In genomic region chr20:5349448-5349847, GRCh38 we compare ENCODE assay signal across 19 cellular contexts. TPM values are rescaled to one million over a fixed set of nuclear protein-coding genes. Genes with fewer than 3 reads are reported as not detected.
DNase-seq lines count a peak whose midpoint lies in the region; ATAC-seq and TF ChIP-seq lines count a peak whose summit lies in the region.
"Had no signal": no experiment of that assay in that cellular context is flagged by ENCODE, and none has a peak within 500 bp of the region (broad histone marks: within the 10 kb centered on the region; RNA-seq: fewer than 3 reads in every experiment).

No MANE protein-coding gene starts in this region.

- CTCF ChIA-PET in A673 (lab: Charles Lee): no interaction called here
- CTCF ChIA-PET in mammary epithelial cell (lab: Charles Lee; ENCODE audit: low non-redundant PET): no interaction called here

- H3K9me3 ChIP-seq in A673 (ENCODE audit: low read depth, low read length, poor library complexity, severe bottlenecking) (no peaks in the 10 kb centered on the region), mammary epithelial cell (replicated peaks; ENCODE audit: insufficient read depth, low read length) (no peaks in the 10 kb centered on the region), mucosa of descending colon (no peaks in the 10 kb centered on the region)
- H3K9me3 ChIP-seq: A549, MG63 had no signal

- no peaks in the 10 kb centered on the region for H3K36me3 ChIP-seq in A673 (ENCODE audit: insufficient read depth, low read length, poor library complexity, severe bottlenecking)
- no peaks in the 10 kb centered on the region for H3K36me3 ChIP-seq in mammary epithelial cell (ENCODE audit: insufficient read depth, low read length)
- no peaks in the 10 kb centered on the region for H3K36me3 ChIP-seq in mucosa of descending colon (ENCODE audit: low read depth)
- H3K36me3 ChIP-seq: MG63 had no signal

- no peak overlapping the region for H3K9ac ChIP-seq in mammary epithelial cell (ENCODE audit: insufficient read depth, low read length)

- H3K4me3 ChIP-seq in A673 (ENCODE audit: low read depth, low read length, poor library complexity, severe bottlenecking) (no peak overlapping the region), mammary epithelial cell (replicated peaks in 1 of 3; ENCODE audit: insufficient read depth in 1 of 3, low read depth in 2 of 3, low read length in 3 of 3) (no peak overlapping the region), mucosa of descending colon (no peak overlapping the region)
- H3K4me3 ChIP-seq: A549, MG63, PC-9 had no signal

- H3K79me2 ChIP-seq in mammary epithelial cell (ENCODE audit: insufficient read depth, low read length): no peaks in the 10 kb centered on the region

- H4K20me1 ChIP-seq in mammary epithelial cell (ENCODE audit: insufficient read depth, low read length): no peaks in the 10 kb centered on the region

- in situ Hi-C loops in mammary epithelial cell (cut with MboI; ENCODE audit: low sequenced_read_pairs in 2 of 2): no loop called here

- intact Hi-C loops in A673 (cut with micrococcal nuclease; ENCODE audit: unreplicated experiment): no loop called here
- intact Hi-C loops in mammary epithelial cell (cut with micrococcal nuclease): no loop called here
- intact Hi-C loops in mucosa of descending colon (cut with DNase I, micrococcal nuclease): no loop called here

- H3K4me1 ChIP-seq in A673 (ENCODE audit: insufficient read depth, low read length, poor library complexity, severe bottlenecking): peaks cover 2% of the 10 kb centered on the region
- peaks cover 5% of the 10 kb centered on the region for H3K4me1 ChIP-seq in mammary epithelial cell (ENCODE audit: insufficient read depth, low read length)
- peaks cover 12% of the 10 kb centered on the region for H3K4me1 ChIP-seq in foreskin keratinocyte
- H3K4me1 ChIP-seq in mucosa of descending colon (ENCODE audit: low read depth): no peaks in the 10 kb centered on the region

- DNase-seq in A673 (ENCODE audit: low spot score) (peak; percentile 10), HT1080 (ENCODE audit: low read depth) (peak; percentile 68), mammary epithelial cell (peak; percentile 48), foreskin keratinocyte (peak; percentile 22 to 59), mucosa of descending colon (no peak)
- no peak for DNase-seq in activated T-cell treated with anti-CD3 and anti-CD28 coated beads, Interleukin-2, amount 50 U/mL, for 48 hours
- DNase-seq: DMS153, HCEC 1CT, KBM-7, MG63, NCI-H1092, NCI-H146, NCI-H2081 treated with DMSO at 0.1 percent for 48 hours, NCI-H510A treated with DMSO at 0.1 percent for 48 hours, NCI-H82, PC-9 had no signal

- dilution Hi-C loops in mammary epithelial cell (cut with HindIII; ENCODE audit: low sequenced_read_pairs): no loop called here

- TF ChIP-seq CTCF in A673 (conservative IDR thresholded peaks at IDR 0.05; ENCODE audit: low read depth, low read length) (no peak), mammary epithelial cell (conservative IDR thresholded peaks at IDR 0.05 in 1 of 2, IDR thresholded peaks at IDR 0.05 in 1 of 2; ENCODE audit: extremely low read depth in 1 of 2, insufficient read depth in 1 of 2, low read depth in 1 of 2, low read length in 2 of 2) (no peak), foreskin keratinocyte (conservative IDR thresholded peaks at IDR 0.05) (no peak), mucosa of descending colon (IDR thresholded peaks at IDR 0.05) (no peak)

- no peak overlapping the region for H2AFZ ChIP-seq in mammary epithelial cell (ENCODE audit: low read depth, low read length)
- H2AFZ ChIP-seq: PC-9 had no signal

- WGBS in mammary epithelial cell (ENCODE audit: low coverage, missing lambda C conversion rate): 76% methylated on average over 4 of the region's 4 CpGs

- H3K27ac ChIP-seq in A673 (ENCODE audit: low read depth, low read length, poor library complexity, severe bottlenecking) (no peak overlapping the region), mammary epithelial cell (ENCODE audit: insufficient read depth, low read depth, low read length) (no peak overlapping the region), foreskin keratinocyte (no peak overlapping the region)
- H3K27ac ChIP-seq: A549, C4-2B, PC-9 had no signal

- BruUV-seq in A673 (replicated peaks; lab: Mats Ljungman, UMichigan) (no TSS peak), mammary epithelial cell (replicated peaks; lab: Mats Ljungman, UMichigan) (no TSS peak)

- peak; percentile 57 for ATAC-seq in foreskin keratinocyte
- ATAC-seq in HG03439 (IDR thresholded peaks at IDR 0.05; ENCODE audit: unreplicated experiment): no peak
- no peak for ATAC-seq in mucosa of descending colon
- ATAC-seq: A549 had no signal

- no peak overlapping the region for H3K4me2 ChIP-seq in mammary epithelial cell (ENCODE audit: insufficient read depth, low read depth, low read length)
- H3K4me2 ChIP-seq: A549, PC-9 had no signal

- POLR2A ChIA-PET in A673 (lab: Charles Lee; ENCODE audit: low non-redundant PET): interaction anchor here (0.6 kb wide), 1 partner anchor 121 kb away, joined by 3 read pairs; no protein-coding TSS in a partner anchor

- H3K27me3 ChIP-seq in A673 (replicated peaks; ENCODE audit: insufficient read depth, low read depth, low read length, poor library complexity) (no peaks in the 10 kb centered on the region), mammary epithelial cell (ENCODE audit: insufficient read depth, low read length) (no peaks in the 10 kb centered on the region), foreskin keratinocyte (no peaks in the 10 kb centered on the region)
- H3K27me3 ChIP-seq: MG63 had no signal

RNA-seq across cellular contexts. Expression of gene PROKR2, which starts 32.7 kb away (rescaled TPM):
- not detected in 2 replicates for total RNA-seq in A673 (2021)
- not detected in 2 replicates for total RNA-seq in HT1080 (2014; rRNA removed; shearing (Covaris generic))
- not detected in 2 replicates for polyA plus RNA-seq in HT1080 (2015; cell fraction: cytosol; rRNA removed)
- polyA plus RNA-seq in HT1080 (2015; cell fraction: nucleus; rRNA removed): not detected in 2 replicates
- not detected for total RNA-seq in mammary epithelial cell
- polyA plus RNA-seq in mammary epithelial cell: not detected
- polyA minus RNA-seq in mammary epithelial cell: not detected
- total RNA-seq in foreskin keratinocyte: not detected in 2 replicates
- polyA plus RNA-seq in foreskin keratinocyte: not detected in 2 replicates
- not detected for total RNA-seq in mucosa of descending colon
- total RNA-seq: PC-9 had no signal
- polyA plus RNA-seq: A549 had no signal

Comparison
In these comparisons a context has a peak if more than half of its experiments do, and no peak if none do; other contexts are left out.
1. DNase-seq: peak in A673 (single experiment), HT1080 (single experiment), mammary epithelial cell (single experiment) and foreskin keratinocyte (2 of 2); none in activated T-cell treated with anti-CD3 and anti-CD28 coated beads, Interleukin-2, amount 50 U/mL, for 48 hours (0 of 2) and mucosa of descending colon (0 of 3).